In the genomic region with DNA sequence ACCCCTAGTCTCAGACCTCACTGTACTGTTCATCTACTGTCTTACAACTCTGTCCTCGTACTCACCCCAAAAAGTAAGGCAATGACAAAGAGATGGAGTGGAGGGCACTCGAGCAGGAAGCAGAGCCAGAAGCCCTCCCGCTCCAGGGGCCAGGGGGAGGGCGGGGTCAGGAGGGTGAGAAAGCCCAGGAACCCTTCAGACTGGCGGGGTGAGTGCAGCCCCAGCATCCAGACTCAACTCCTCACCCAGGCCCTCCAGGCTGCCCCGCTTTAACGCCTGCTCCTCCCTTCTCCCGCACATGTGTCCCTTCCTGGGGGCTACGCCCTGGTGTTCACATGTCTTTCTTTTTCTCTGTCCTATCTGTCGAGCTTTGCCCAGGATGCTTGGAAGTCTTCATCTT, we compare ENCODE assay signal across 30 cellular contexts.
DNase-seq lines count a peak whose midpoint lies in the region; ATAC-seq, FAIRE-seq and TF ChIP-seq lines count a peak whose summit lies in the region.
"Had no signal": no experiment of that assay in that cellular context is flagged by ENCODE, and none has a peak within 500 bp of the region (broad histone marks: within the 10 kb centered on the region; RNA-seq: fewer than 3 reads in every experiment).

No MANE protein-coding gene starts in this region.

- no peak for TF ChIP-seq RAD21 in H1 (IDR thresholded peaks at IDR 0.05 in 1 of 2, conservative IDR thresholded peaks at IDR 0.05 in 1 of 2; ENCODE audit: low read depth in 2 of 2, low read length in 2 of 2)

- peaks cover 34% of the 10 kb centered on the region for H3K4me1 ChIP-seq in GM23338 (ENCODE audit: insufficient read depth)
- H3K4me1 ChIP-seq in OCI-LY7 (ENCODE audit: insufficient read depth, low read length, poor library complexity, severe bottlenecking) = peaks cover 76% of the 10 kb centered on the region
- peaks cover 8 to 24% (median 17%) of the 10 kb centered on the region in 4 experiments for H3K4me1 ChIP-seq in H1 (replicated peaks in 1 of 4; ENCODE audit: control insufficient read depth in 3 of 4, insufficient read depth in 4 of 4, low read length in 3 of 4)
- H3K4me1 ChIP-seq in neuronal stem cell (ENCODE audit: control insufficient read depth in 2 of 2, insufficient read depth in 1 of 2, low read depth in 1 of 2, low read length in 2 of 2) = peaks cover 39% of the 10 kb centered on the region in 2 donors

- no peaks in the 10 kb centered on the region for H3K36me3 Mint-ChIP-seq in GM23338 (ENCODE audit: low read depth)
- H3K36me3 Mint-ChIP-seq: activated naive CD4-positive, alpha-beta T cell treated with anti-CD3 and anti-CD28 coated beads, Interleukin-2, amount 50 U/mL, for 24 hours; stimulated activated effector memory CD8-positive, alpha-beta T cell treated with anti-CD3 and anti-CD28 coated beads, Interleukin-12 subunit alpha, Interleukin-12 subunit beta, amount 100 ng/mL, for 72 hours had no signal

- no peak for FAIRE-seq in H1 (lab: Jason Lieb, UNC)
- FAIRE-seq: frontal cortex, GM12892 had no signal

- H2BK20ac ChIP-seq in H1 (ENCODE audit: low read length) = no peak overlapping the region

- H3K23ac ChIP-seq in H1 (ENCODE audit: insufficient read length) = no peak overlapping the region
- H3K23ac ChIP-seq in neuronal stem cell (ENCODE audit: low read depth, low read length, poor library complexity) = no peak overlapping the region

- 0 out of 2 replicates have a peak, but pooled peaks cover 2% of the 10 kb centered on the region for H3K23me2 ChIP-seq in H1 (ENCODE audit: low read depth, low read length)

- no peak overlapping the region for H3K9ac ChIP-seq in H1 (replicated peaks in 1 of 4; ENCODE audit: extremely low read depth in 1 of 4, low read depth in 3 of 4, low read length in 3 of 4)
- no peak overlapping the region for H3K9ac ChIP-seq in neuronal stem cell (ENCODE audit: low read depth, low read length, poor library complexity)
- H3K9ac ChIP-seq: BLaER1 treated with 17β-estradiol and CSF1 and Interleukin-3, amounts not matched to agents 10 nM and 100 nM; GM23248 had no signal

- no peak overlapping the region; the same call in 2 of the 3 replicates for H3K4me3 Mint-ChIP-seq in GM23338
- H3K4me3 Mint-ChIP-seq: activated CD8-positive, alpha-beta T cell treated with anti-CD3 and anti-CD28 coated beads for 36 hours; activated naive CD4-positive, alpha-beta T cell treated with anti-CD3 and anti-CD28 coated beads, Interleukin-2, amount 50 U/mL, for 24 hours; activated T-helper 17 cell treated with anti-CD3 and anti-CD28 coated beads, Interleukin-2, amount 50 U/mL, for 72 hours; naive thymus-derived CD4-positive, alpha-beta T cell; stimulated activated effector memory CD8-positive, alpha-beta T cell treated with anti-CD3 and anti-CD28 coated beads, Interleukin-12 subunit alpha, Interleukin-12 subunit beta, amount 100 ng/mL, for 72 hours; T-helper 1 cell treated with Interleukin-12 subunit alpha and Interleukin-12 subunit beta and Interleukin-4 antibody, amounts not matched to agents 30 μg/mL and 1 μg/mL, for 36 hours had no signal

- no peak overlapping the region; the same call in 1 of the 2 replicates for H2AFZ ChIP-seq in GM23338
- H2AFZ ChIP-seq in OCI-LY7 (ENCODE audit: low read length) = peak overlapping the region; percentile 1; the same call in 1 of the 2 replicates
- no peak overlapping the region for H2AFZ ChIP-seq in H1 (ENCODE audit: low read length)
- peak overlapping the region; percentile 66 for H2AFZ ChIP-seq in neuronal stem cell (ENCODE audit: low read length)

- no peak overlapping the region for H3K27ac Mint-ChIP-seq in GM23338
- H3K27ac Mint-ChIP-seq: activated CD8-positive, alpha-beta T cell treated with anti-CD3 and anti-CD28 coated beads for 36 hours; activated naive CD4-positive, alpha-beta T cell treated with anti-CD3 and anti-CD28 coated beads, Interleukin-2, amount 50 U/mL, for 24 hours; activated T-helper 17 cell treated with anti-CD3 and anti-CD28 coated beads, Interleukin-2, amount 50 U/mL, for 72 hours; stimulated activated effector memory CD8-positive, alpha-beta T cell treated with anti-CD3 and anti-CD28 coated beads, Interleukin-12 subunit alpha, Interleukin-12 subunit beta, amount 100 ng/mL, for 72 hours; T-helper 1 cell treated with Interleukin-12 subunit alpha and Interleukin-12 subunit beta and Interleukin-4 antibody, amounts not matched to agents 30 μg/mL and 1 μg/mL, for 36 hours had no signal

- H2AK5ac ChIP-seq in H1 (ENCODE audit: low read depth, low read length) (no peak overlapping the region; the same call in 1 of the 2 replicates), neuronal stem cell (ENCODE audit: low read depth, low read length) (no peak overlapping the region)

- 73% methylated on average over 10 of the region's 10 CpGs; no CpG with 5 or more reads in 1 of the 2 experiments for WGBS in H1 (ENCODE audit: extremely low coverage in 1 of 2, insufficient coverage in 1 of 2, insufficient read length in 1 of 2, insufficient replicate concordance in 2 of 2, low coverage in 1 of 2, low lambda C conversion rate in 2 of 2, missing lambda C conversion rate in 1 of 2), 2 experiments
- WGBS in neuronal stem cell (ENCODE audit: extremely low coverage in 2 of 2, insufficient read length in 2 of 2, insufficient replicate concordance in 1 of 2), 2 donors = no CpG with 5 or more reads among the region's 10 CpGs

- H3K4me2 ChIP-seq in GM23338 (no peak overlapping the region), OCI-LY7 (ENCODE audit: low read length) (no peak overlapping the region), H1 (ENCODE audit: insufficient read depth in 1 of 2, low read depth in 2 of 2, low read length in 2 of 2) (no peak overlapping the region), neuronal stem cell (ENCODE audit: insufficient read depth, low read length, poor library complexity, severe bottlenecking) (no peak overlapping the region)

- no peak overlapping the region for H3K4me3 ChIP-seq in GM23338
- no peak overlapping the region for H3K4me3 ChIP-seq in OCI-LY7 (ENCODE audit: low read depth, low read length, poor library complexity, severe bottlenecking)
- H3K4me3 ChIP-seq in H1 (ENCODE audit: extremely low read depth in 1 of 4, insufficient read depth in 2 of 4, low read depth in 3 of 4, low read length in 4 of 4) = no peak overlapping the region
- H3K4me3 ChIP-seq in neuronal stem cell (ENCODE audit: low read length in 2 of 2) = no peak overlapping the region
- H3K4me3 ChIP-seq: BLaER1 treated with 17β-estradiol and CSF1 and Interleukin-3, amounts not matched to agents 10 nM and 100 nM; GM23248; heart right ventricle; sigmoid colon; SK-N-MC; upper lobe of left lung had no signal

- H3K27me3 ChIP-seq in GM23338 (ENCODE audit: insufficient read depth) (no peaks in the 10 kb centered on the region), H1 (replicated peaks in 1 of 4; ENCODE audit: control insufficient read depth in 3 of 4, extremely low read depth in 1 of 4, insufficient read depth in 3 of 4, low read length in 3 of 4) (no peaks in the 10 kb centered on the region; a peak in 1 of 7 replicates), neuronal stem cell (ENCODE audit: control insufficient read depth in 3 of 3, insufficient read depth in 3 of 3, low read depth in 1 of 3, low read length in 3 of 3) (no peaks in the 10 kb centered on the region)
- H3K27me3 ChIP-seq: BLaER1 treated with 17β-estradiol and CSF1 and Interleukin-3, amounts not matched to agents 10 nM and 100 nM; brain microvascular endothelial cell; sigmoid colon; upper lobe of left lung had no signal

- H3K27ac ChIP-seq in GM23338 (ENCODE audit: low read depth) = no peak overlapping the region
- no peak overlapping the region for H3K27ac ChIP-seq in OCI-LY7 (ENCODE audit: low read depth, low read length, poor library complexity, severe bottlenecking)
- H3K27ac ChIP-seq in H1 (ENCODE audit: low read depth, low read length) = no peak overlapping the region
- H3K27ac ChIP-seq in neuronal stem cell (replicated peaks; ENCODE audit: low read length) = no peak overlapping the region
- no peak overlapping the region for H3K27ac ChIP-seq in substantia nigra (ENCODE audit: low read depth, low read length, poor library complexity, severe bottlenecking)
- H3K27ac ChIP-seq: BLaER1 treated with 17β-estradiol and CSF1 and Interleukin-3, amounts not matched to agents 10 nM and 100 nM; brain microvascular endothelial cell; GM23248; heart right ventricle; sigmoid colon; SK-N-MC; upper lobe of left lung had no signal

- no peaks in the 10 kb centered on the region for H3K9me3 ChIP-seq in OCI-LY7 (ENCODE audit: low read length)
- no peaks in the 10 kb centered on the region for H3K9me3 ChIP-seq in H1 (ENCODE audit: insufficient read depth in 2 of 2, low read depth in 1 of 2, low read length in 1 of 2)
- H3K9me3 ChIP-seq in neuronal stem cell (replicated peaks in 1 of 2; ENCODE audit: control insufficient read depth in 2 of 2, insufficient read depth in 1 of 2, low read depth in 1 of 2, low read length in 2 of 2) = no peaks in the 10 kb centered on the region
- H3K9me3 ChIP-seq: BLaER1 treated with 17β-estradiol and CSF1 and Interleukin-3, amounts not matched to agents 10 nM and 100 nM; heart right ventricle; sigmoid colon; upper lobe of left lung had no signal

- H2BK5ac ChIP-seq in H1 (ENCODE audit: low read depth, low read length) = no peak overlapping the region; the same call in 1 of the 2 replicates
- no peak overlapping the region for H2BK5ac ChIP-seq in neuronal stem cell (ENCODE audit: low read length)

- H3K18ac ChIP-seq in H1 (ENCODE audit: extremely low read depth, low read length) (no peak overlapping the region), neuronal stem cell (ENCODE audit: low read length) (peak overlapping the region; percentile 55)

- H4K8ac ChIP-seq in H1 (ENCODE audit: extremely low read depth, insufficient read depth, low read length) (peak overlapping the region; percentile 1; the same call in 1 of the 2 replicates), neuronal stem cell (ENCODE audit: low read depth, low read length) (no peak overlapping the region)

- H2BK15ac ChIP-seq in H1 (ENCODE audit: low read length) = no peak overlapping the region
- H2BK15ac ChIP-seq in neuronal stem cell (ENCODE audit: low read length) = no peak overlapping the region

- H2BK12ac ChIP-seq in H1 (ENCODE audit: low read depth, low read length) (peak overlapping the region; percentile 19; the same call in 1 of the 2 replicates), neuronal stem cell (ENCODE audit: low read length) (no peak overlapping the region)

- H3F3A ChIP-seq in GM23338 (replicated peaks; ENCODE audit: low read depth) = no peaks in the 10 kb centered on the region

- H3K79me1 ChIP-seq in H1 (ENCODE audit: low read depth, low read length) (no peaks in the 10 kb centered on the region), neuronal stem cell (ENCODE audit: low read depth, low read length) (no peaks in the 10 kb centered on the region)

- intact Hi-C loops in OCI-LY7 (cut with micrococcal nuclease; ENCODE audit: unreplicated experiment) = no loop called here

- H3K4ac ChIP-seq in H1 (replicated peaks; ENCODE audit: insufficient read length, low read depth, low read length) = no peak overlapping the region
- no peak overlapping the region for H3K4ac ChIP-seq in neuronal stem cell (ENCODE audit: low read length)

- DNase-seq in GM23338 (ENCODE audit: low spot score) = no peak
- DNase-seq in OCI-LY7 (ENCODE audit: low spot score) = no peak
- no peak for DNase-seq in H1 (ENCODE audit: low read depth in 1 of 2, low spot score in 2 of 2)
- no peak for DNase-seq in neuronal stem cell (ENCODE audit: low spot score)
- DNase-seq in 8988T = no peak
- no peak for DNase-seq in substantia nigra (lab: John Stamatoyannopoulos, UW)
- no peak for DNase-seq in NCI-H1417 treated with DMSO at 0.1 percent for 48 hours (lab: John Stamatoyannopoulos, UW)
- DNase-seq: activated CD4-positive, CD25-positive, alpha-beta regulatory T cell treated with anti-CD3 and anti-CD28 coated beads, Interleukin-2, amount 50 U/mL, for 72 hours; amniotic stem cell; DMS153; heart right ventricle; naive thymus-derived CD4-positive, alpha-beta T cell; NCI-H1048; NCI-H1930; NCI-H345; sigmoid colon; stimulated activated CD4-positive, alpha-beta T cell treated with anti-CD3 and anti-CD28 coated beads, Interleukin-15, amount 100 ng/mL, for 24 hours; upper lobe of left lung had no signal

- TF ChIP-seq POLR2A in H1 (IDR thresholded peaks at IDR 0.05; ENCODE audit: control extremely low read depth in 1 of 2, low read depth in 2 of 2, low read length in 2 of 2) = no peak

- TF ChIP-seq EP300 in H1 (IDR thresholded peaks at IDR 0.05; ENCODE audit: borderline replicate concordance in 1 of 2, low read depth in 2 of 2, low read length in 2 of 2) = no peak

- H3K56ac ChIP-seq in H1 (replicated peaks; ENCODE audit: insufficient read length, low read depth, low read length) = no peak overlapping the region

- H3K79me2 ChIP-seq in GM23338 (replicated peaks; ENCODE audit: insufficient read depth) (no peaks in the 10 kb centered on the region), OCI-LY7 (ENCODE audit: insufficient read depth, low read depth, low read length) (no peaks in the 10 kb centered on the region), H1 (ENCODE audit: control insufficient read depth in 1 of 2, insufficient read depth in 2 of 2, low read length in 2 of 2) (no peaks in the 10 kb centered on the region)

- H3K14ac ChIP-seq in H1 (ENCODE audit: insufficient read length) = no peak overlapping the region
- H3K14ac ChIP-seq in neuronal stem cell (ENCODE audit: low read length) = no peak overlapping the region

- H3K4me1 Mint-ChIP-seq in GM23338 = peaks cover 44% of the 10 kb centered on the region

- no peaks in the 10 kb centered on the region for H4K20me1 ChIP-seq in GM23338 (replicated peaks; ENCODE audit: insufficient read depth)
- H4K20me1 ChIP-seq in OCI-LY7 (ENCODE audit: insufficient read depth, low read length) = no peaks in the 10 kb centered on the region
- no peaks in the 10 kb centered on the region for H4K20me1 ChIP-seq in H1 (replicated peaks in 1 of 2; ENCODE audit: control insufficient read depth in 1 of 2, insufficient read depth in 2 of 2, low read length in 2 of 2)
- H4K20me1 ChIP-seq: BLaER1 treated with 17β-estradiol and CSF1 and Interleukin-3, amounts not matched to agents 10 nM and 100 nM had no signal

- BruUV-seq in OCI-LY7 (replicated peaks; lab: Mats Ljungman, UMichigan) = no TSS peak

- CTCF ChIA-PET in OCI-LY7 (lab: Charles Lee; ENCODE audit: unreplicated experiment) (no interaction called here), H1 (lab: Charles Lee; ENCODE audit: partially characterized antibody) (interaction anchor here (1.0 to 2.3 kb wide), 8 partner anchors 17 to 157 kb away, joined by 3 to 14 read pairs (median 5); no protein-coding TSS in a partner anchor)

- H4K91ac ChIP-seq in H1 (replicated peaks; ENCODE audit: insufficient read length, low read length) (peak overlapping the region; percentile 44), neuronal stem cell (ENCODE audit: low read depth, low read length, poor library complexity) (no peak overlapping the region)

- H3K9me2 ChIP-seq in GM23338 (ENCODE audit: insufficient read depth) (no peaks in the 10 kb centered on the region), OCI-LY7 (ENCODE audit: insufficient read depth, low read length) (no peaks in the 10 kb centered on the region)

- no peaks in the 10 kb centered on the region for H3K9me3 Mint-ChIP-seq in GM23338
- H3K9me3 Mint-ChIP-seq: activated CD8-positive, alpha-beta T cell treated with anti-CD3 and anti-CD28 coated beads for 36 hours; activated naive CD4-positive, alpha-beta T cell treated with anti-CD3 and anti-CD28 coated beads, Interleukin-2, amount 50 U/mL, for 24 hours; activated T-helper 17 cell treated with anti-CD3 and anti-CD28 coated beads, Interleukin-2, amount 50 U/mL, for 72 hours; naive thymus-derived CD4-positive, alpha-beta T cell; stimulated activated effector memory CD8-positive, alpha-beta T cell treated with anti-CD3 and anti-CD28 coated beads, Interleukin-12 subunit alpha, Interleukin-12 subunit beta, amount 100 ng/mL, for 72 hours; T-helper 1 cell treated with Interleukin-12 subunit alpha and Interleukin-12 subunit beta and Interleukin-4 antibody, amounts not matched to agents 30 μg/mL and 1 μg/mL, for 36 hours had no signal

- POLR2A ChIA-PET in OCI-LY7 (lab: Charles Lee) (no interaction called here), H1 (lab: Charles Lee; ENCODE audit: partially characterized antibody) (no interaction called here)

- no peak for TF ChIP-seq CTCF in GM23338 (conservative IDR thresholded peaks at IDR 0.05; ENCODE audit: low read depth in 2 of 2)
- TF ChIP-seq CTCF in OCI-LY7 (conservative IDR thresholded peaks at IDR 0.05; ENCODE audit: low read length) = no peak
- no peak for TF ChIP-seq CTCF in H1 (IDR thresholded peaks at IDR 0.05; ENCODE audit: control extremely low read depth in 1 of 3, insufficient read depth in 1 of 3, low read depth in 1 of 3, low read length in 3 of 3)

- H2BK120ac ChIP-seq in H1 (replicated peaks; ENCODE audit: low read depth, low read length) = no peak overlapping the region
- H2BK120ac ChIP-seq in neuronal stem cell (ENCODE audit: low read depth, low read length) = no peak overlapping the region

- H3K36me3 ChIP-seq in GM23338 (ENCODE audit: insufficient read depth) = no peaks in the 10 kb centered on the region
- H3K36me3 ChIP-seq in OCI-LY7 (ENCODE audit: insufficient read depth, low read length) = no peaks in the 10 kb centered on the region
- H3K36me3 ChIP-seq in H1 (ENCODE audit: control insufficient read depth in 2 of 4, insufficient read depth in 4 of 4, low read length in 3 of 4) = no peaks in the 10 kb centered on the region
- H3K36me3 ChIP-seq in neuronal stem cell (replicated peaks in 1 of 2; ENCODE audit: control insufficient read depth in 2 of 2, insufficient read depth in 2 of 2, low read length in 2 of 2) = no peaks in the 10 kb centered on the region
- H3K36me3 ChIP-seq: BLaER1 treated with 17β-estradiol and CSF1 and Interleukin-3, amounts not matched to agents 10 nM and 100 nM; brain microvascular endothelial cell; heart right ventricle; sigmoid colon; upper lobe of left lung had no signal

- peaks cover 10% of the 10 kb centered on the region for H3K27me3 Mint-ChIP-seq in GM23338 (ENCODE audit: insufficient read depth, low read depth, poor library complexity)
- H3K27me3 Mint-ChIP-seq: activated naive CD4-positive, alpha-beta T cell treated with anti-CD3 and anti-CD28 coated beads, Interleukin-2, amount 50 U/mL, for 24 hours had no signal

- H4K5ac ChIP-seq in H1 (ENCODE audit: insufficient read length, low read depth, low read length) = no peak overlapping the region

- ATAC-seq in GM23338 (peak; percentile 40), GM19351 (IDR thresholded peaks at IDR 0.05; ENCODE audit: unreplicated experiment) (no peak)
- ATAC-seq: activated CD8-positive, alpha-beta T cell treated with anti-CD3 and anti-CD28 coated beads for 36 hours; heart right ventricle; naive thymus-derived CD4-positive, alpha-beta T cell; stimulated activated effector memory CD8-positive, alpha-beta T cell treated with anti-CD3 and anti-CD28 coated beads, Interleukin-12 subunit alpha, Interleukin-12 subunit beta, amount 100 ng/mL, for 72 hours had no signal

Comparison
In these comparisons a context has a peak if more than half of its experiments do, and no peak if none do; other contexts are left out.
1. H2AFZ ChIP-seq: peak in OCI-LY7 (single experiment) and neuronal stem cell (single experiment); none in GM23338 (single experiment) and H1 (single experiment).